Comparison of ENCODE assay signal across 7 cellular contexts in genomic region chr17:7307686-7308624, GRCh38. TPM values are rescaled to one million over a fixed set of nuclear protein-coding genes. Genes with fewer than 3 reads are reported as not detected.
A peak's percentile ranks its signal among the peaks of the same experiment; 100 is the strongest.
DNase-seq lines count a peak whose midpoint lies in the region; ATAC-seq and TF ChIP-seq lines count a peak whose summit lies in the region.

No MANE protein-coding gene starts in this region.

- H3K27ac ChIP-seq in aorta (ENCODE audit: low read depth in 1 of 2, low read length in 2 of 2) = peak overlapping the region; percentile 71 to 74

- peak overlapping the region; percentile 94 for H3K4me3 Mint-ChIP-seq in activated T-helper 2 cell treated with anti-CD3 and anti-CD28 coated beads, Interferon-gamma antibody, Interleukin-2, Interleukin-4, amounts not matched to agents 10 μg/mL and 5 μg/mL and 100 μg/mL, durations not matched to agents 14 hours and 24 hours and 36 hours (ENCODE audit: low read depth)
- H3K4me3 Mint-ChIP-seq in neural crest cell = peak overlapping the region; percentile 99

- H3K27me3 ChIP-seq in aorta (ENCODE audit: control insufficient read depth in 1 of 2, insufficient read depth in 2 of 2, low read length in 1 of 2) = no peaks in the 10 kb centered on the region

- peak overlapping the region; percentile 92 to 98 for H3K4me3 ChIP-seq in foreskin fibroblast (ENCODE audit: low read depth in 1 of 2, low read length in 2 of 2)
- H3K4me3 ChIP-seq in aorta (ENCODE audit: low read length in 2 of 2) = peak overlapping the region; percentile 59 to 92

- ATAC-seq in GM21381 (IDR thresholded peaks at IDR 0.05; ENCODE audit: unreplicated experiment) (peak; percentile 10), aorta (ENCODE audit: low FRiP score) (peak; percentile 1), GM21526 (IDR thresholded peaks at IDR 0.05; ENCODE audit: low FRiP score, unreplicated experiment) (no peak)

- H3K4me1 Mint-ChIP-seq in activated T-helper 2 cell treated with anti-CD3 and anti-CD28 coated beads, Interferon-gamma antibody, Interleukin-2, Interleukin-4, amounts not matched to agents 10 μg/mL and 5 μg/mL and 100 μg/mL, durations not matched to agents 14 hours and 24 hours and 36 hours (ENCODE audit: low read depth) = peaks cover 38% of the 10 kb centered on the region
- peaks cover 45% of the 10 kb centered on the region for H3K4me1 Mint-ChIP-seq in neural crest cell

- DNase-seq in NCI-H69 (lab: John Stamatoyannopoulos, UW) (peak; percentile 65), foreskin fibroblast (peak; percentile 48 to 79), neural crest cell (ENCODE audit: low read depth, low spot score) (peak; percentile 20), aorta (peak in 1 of 2 donors; percentile 70)
- DNase-seq in activated T-helper 2 cell treated with anti-CD3 and anti-CD28 coated beads, Interferon-gamma antibody, Interleukin-2, Interleukin-4, amounts not matched to agents 10 μg/mL and 5 μg/mL and 100 μg/mL, durations not matched to agents 14 hours and 24 hours and 36 hours (ENCODE audit: low spot score) = peak; percentile 47

- no peaks in the 10 kb centered on the region for H3K27me3 Mint-ChIP-seq in activated T-helper 2 cell treated with anti-CD3 and anti-CD28 coated beads, Interferon-gamma antibody, Interleukin-2, Interleukin-4, amounts not matched to agents 10 μg/mL and 5 μg/mL and 100 μg/mL, durations not matched to agents 14 hours and 24 hours and 36 hours (ENCODE audit: low read depth)
- peaks cover 6% of the 10 kb centered on the region for H3K27me3 Mint-ChIP-seq in neural crest cell (ENCODE audit: low read depth)

- H3K36me3 Mint-ChIP-seq in activated T-helper 2 cell treated with anti-CD3 and anti-CD28 coated beads, Interferon-gamma antibody, Interleukin-2, Interleukin-4, amounts not matched to agents 10 μg/mL and 5 μg/mL and 100 μg/mL, durations not matched to agents 14 hours and 24 hours and 36 hours (ENCODE audit: low read depth) = peaks cover 45% of the 10 kb centered on the region
- H3K36me3 Mint-ChIP-seq in neural crest cell (ENCODE audit: low read depth) = peaks cover 29% of the 10 kb centered on the region

- TF ChIP-seq CTCF in foreskin fibroblast (IDR thresholded peaks at IDR 0.05; ENCODE audit: low read depth, low read length) = no peak
- peak; percentile 21 for TF ChIP-seq CTCF in neural crest cell (conservative IDR thresholded peaks at IDR 0.05)

- H3K4me1 ChIP-seq in aorta (ENCODE audit: control insufficient read depth in 1 of 2, insufficient read depth in 2 of 2, low read length in 2 of 2) = no peaks in the 10 kb centered on the region

- H3K9me3 ChIP-seq in aorta (ENCODE audit: control insufficient read depth, low read length) = no peaks in the 10 kb centered on the region

- peaks cover 0 to 8% of the 10 kb centered on the region in 2 donors for H3K36me3 ChIP-seq in aorta (ENCODE audit: control insufficient read depth in 1 of 2, insufficient read depth in 2 of 2, low read length in 1 of 2)

- H3K9me3 Mint-ChIP-seq in activated T-helper 2 cell treated with anti-CD3 and anti-CD28 coated beads, Interferon-gamma antibody, Interleukin-2, Interleukin-4, amounts not matched to agents 10 μg/mL and 5 μg/mL and 100 μg/mL, durations not matched to agents 14 hours and 24 hours and 36 hours = no peaks in the 10 kb centered on the region
- H3K9me3 Mint-ChIP-seq in neural crest cell = no peaks in the 10 kb centered on the region

- peak overlapping the region; percentile 97 for H3K27ac Mint-ChIP-seq in activated T-helper 2 cell treated with anti-CD3 and anti-CD28 coated beads, Interferon-gamma antibody, Interleukin-2, Interleukin-4, amounts not matched to agents 10 μg/mL and 5 μg/mL and 100 μg/mL, durations not matched to agents 14 hours and 24 hours and 36 hours
- H3K27ac Mint-ChIP-seq in neural crest cell (ENCODE audit: unreplicated experiment) = peak overlapping the region; percentile 98

- WGBS in aorta, 2 donors = 1% methylated on average over 64 to 104 of the region's 104 CpGs

- intact Hi-C loops in activated T-helper 2 cell treated with anti-CD3 and anti-CD28 coated beads, Interferon-gamma antibody, Interleukin-2, Interleukin-4, amounts not matched to agents 10 μg/mL and 5 μg/mL and 100 μg/mL, durations not matched to agents 14 hours and 24 hours and 36 hours (cut with micrococcal nuclease) = loop anchor here (1.0 to 5.0 kb wide), 9 partner anchors 14 to 379 kb away; partner anchors contain the start of genes ELP5, FGF11, GABARAP and NEURL4
- intact Hi-C loops in aorta (cut with DNase I) = no loop called here

RNA-seq across cellular contexts. Expression of gene EIF5A, which starts 0.5 kb away (rescaled TPM):
- total RNA-seq in activated T-helper 2 cell treated with anti-CD3 and anti-CD28 coated beads, Interferon-gamma antibody, Interleukin-2, Interleukin-4, amounts not matched to agents 10 μg/mL and 5 μg/mL and 100 μg/mL, durations not matched to agents 14 hours and 24 hours and 36 hours = 1,189 and 1,199 TPM in 2 replicates
- 725 and 743 TPM in 2 replicates for total RNA-seq in neural crest cell
- 100 to 1,000 TPM; 198 to 280 TPM for total RNA-seq in aorta
- polyA plus RNA-seq in aorta = 100 to 1,000 TPM; 223 to 232 TPM

RNA-seq across cellular contexts. Expression of gene GPS2, which starts 7.2 kb away (rescaled TPM):
- total RNA-seq in activated T-helper 2 cell treated with anti-CD3 and anti-CD28 coated beads, Interferon-gamma antibody, Interleukin-2, Interleukin-4, amounts not matched to agents 10 μg/mL and 5 μg/mL and 100 μg/mL, durations not matched to agents 14 hours and 24 hours and 36 hours = 57.6 and 64.9 TPM in 2 replicates
- total RNA-seq in neural crest cell (84.2 and 89.9 TPM in 2 replicates), aorta (10 to 100 TPM; 49.5 to 55.6 TPM)
- 10 to 100 TPM; 55.0 to 99.1 TPM for polyA plus RNA-seq in aorta

RNA-seq across cellular contexts. Expression of gene YBX2, which starts 13.5 kb away (rescaled TPM):
- 0.43 and 0.51 TPM in 2 replicates for total RNA-seq in activated T-helper 2 cell treated with anti-CD3 and anti-CD28 coated beads, Interferon-gamma antibody, Interleukin-2, Interleukin-4, amounts not matched to agents 10 μg/mL and 5 μg/mL and 100 μg/mL, durations not matched to agents 14 hours and 24 hours and 36 hours
- 0.54 and 0.96 TPM in 2 replicates for total RNA-seq in neural crest cell
- under 1 TPM; 0.10 to 0.60 TPM for total RNA-seq in aorta
- 1 to 10 TPM in 1 of 2 donors, not detected in 1; 5.6 TPM for polyA plus RNA-seq in aorta

RNA-seq across cellular contexts. Expression of gene NEURL4, which starts 21.2 kb away (rescaled TPM):
- total RNA-seq in activated T-helper 2 cell treated with anti-CD3 and anti-CD28 coated beads, Interferon-gamma antibody, Interleukin-2, Interleukin-4, amounts not matched to agents 10 μg/mL and 5 μg/mL and 100 μg/mL, durations not matched to agents 14 hours and 24 hours and 36 hours = 45.7 and 47.7 TPM in 2 replicates
- total RNA-seq in neural crest cell (65.6 and 69.5 TPM in 2 replicates), aorta (10 to 100 TPM; 24.5 to 36.7 TPM)
- 10 to 100 TPM in 1 of 2 donors, 1 to 10 TPM in 1; 7.3 to 52.8 TPM for polyA plus RNA-seq in aorta

RNA-seq across cellular contexts. Expression of gene SLC2A4, which starts 26.4 kb away (rescaled TPM):
- total RNA-seq in activated T-helper 2 cell treated with anti-CD3 and anti-CD28 coated beads, Interferon-gamma antibody, Interleukin-2, Interleukin-4, amounts not matched to agents 10 μg/mL and 5 μg/mL and 100 μg/mL, durations not matched to agents 14 hours and 24 hours and 36 hours = 0.14 and 0.25 TPM in 2 replicates
- total RNA-seq in neural crest cell (5.8 and 6.1 TPM in 2 replicates), aorta (1 to 10 TPM; 2.5 to 3.9 TPM)
- polyA plus RNA-seq in aorta = 1 to 10 TPM in 1 of 2 donors, under 1 TPM in 1; 0.63 to 1.6 TPM
